Comparison of ENCODE assay signal across 1 cellular context in the genomic region with DNA sequence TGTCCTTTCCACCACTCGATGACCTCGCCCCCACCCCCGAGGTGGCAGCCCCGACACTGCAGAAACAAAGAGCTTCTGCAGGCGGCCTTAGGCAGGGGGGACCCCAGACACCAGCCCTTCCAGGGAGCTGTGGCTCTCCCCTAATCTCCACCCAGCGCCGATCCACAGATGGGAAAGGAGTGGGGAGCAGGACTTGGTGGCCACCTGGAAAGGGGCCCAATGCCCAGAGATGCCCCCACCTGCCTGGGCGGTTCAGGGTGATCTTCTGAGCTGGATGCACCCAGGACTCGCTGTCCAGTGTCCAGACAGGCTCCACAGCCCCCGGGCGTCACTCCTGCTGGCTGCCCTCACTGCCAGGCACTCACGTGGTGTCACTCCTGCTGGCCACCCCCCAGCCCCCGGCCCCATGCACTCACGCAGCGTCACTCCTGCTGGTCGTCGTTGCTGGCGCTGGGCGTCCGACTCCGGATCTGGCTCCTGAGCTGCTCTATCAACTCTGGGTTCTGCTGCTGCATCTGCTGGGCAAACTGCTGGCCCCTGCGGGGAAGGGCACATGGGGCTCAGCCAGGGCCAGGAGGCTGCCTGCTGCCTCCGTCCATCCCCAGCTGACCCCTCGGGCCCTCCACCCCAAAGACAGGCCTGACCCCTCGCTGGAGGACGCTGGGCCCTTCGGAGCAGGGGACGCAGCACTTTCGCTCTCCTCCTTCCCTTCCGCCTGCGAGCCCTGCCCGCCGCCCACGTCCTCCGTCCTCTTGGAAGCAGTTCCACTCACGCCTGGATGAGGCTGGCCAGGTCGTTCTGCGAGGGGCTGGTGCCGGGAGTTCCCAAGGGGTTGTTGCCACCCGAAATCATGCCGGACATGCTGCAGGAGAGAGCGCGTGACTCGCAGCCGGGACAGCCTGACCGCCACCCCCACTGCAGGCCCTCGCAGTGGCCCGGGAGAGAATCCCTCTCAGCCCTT.
A peak's percentile ranks its signal among the peaks of the same experiment; 100 is the strongest.
TF ChIP-seq lines count a peak whose summit lies in the region.

No MANE protein-coding gene starts in this region.

TF ChIP-seq in HepG2, 621 proteins besides CTCF, POLR2A, EP300 and RAD21:
- TF ChIP-seq ARNTL (CRISPR knock-in tag; IDR thresholded peaks at IDR 0.05) (no peak), STAT5B (CRISPR knock-in tag; IDR thresholded peaks at IDR 0.05) (no peak), MEIS1 (CRISPR knock-in tag; IDR thresholded peaks at IDR 0.05; ENCODE audit: borderline replicate concordance) (no peak), CBX2 (IDR thresholded peaks at IDR 0.05; ENCODE audit: low read depth, low read length) (no peak), CBX2 (CRISPR knock-in tag; IDR thresholded peaks at IDR 0.05; ENCODE audit: low read depth) (no peak), RBM22 (optimal IDR thresholded peaks at IDR 0.05; ENCODE audit: low read length) (peak; percentile 10)
- TF ChIP-seq, protein P1, sequence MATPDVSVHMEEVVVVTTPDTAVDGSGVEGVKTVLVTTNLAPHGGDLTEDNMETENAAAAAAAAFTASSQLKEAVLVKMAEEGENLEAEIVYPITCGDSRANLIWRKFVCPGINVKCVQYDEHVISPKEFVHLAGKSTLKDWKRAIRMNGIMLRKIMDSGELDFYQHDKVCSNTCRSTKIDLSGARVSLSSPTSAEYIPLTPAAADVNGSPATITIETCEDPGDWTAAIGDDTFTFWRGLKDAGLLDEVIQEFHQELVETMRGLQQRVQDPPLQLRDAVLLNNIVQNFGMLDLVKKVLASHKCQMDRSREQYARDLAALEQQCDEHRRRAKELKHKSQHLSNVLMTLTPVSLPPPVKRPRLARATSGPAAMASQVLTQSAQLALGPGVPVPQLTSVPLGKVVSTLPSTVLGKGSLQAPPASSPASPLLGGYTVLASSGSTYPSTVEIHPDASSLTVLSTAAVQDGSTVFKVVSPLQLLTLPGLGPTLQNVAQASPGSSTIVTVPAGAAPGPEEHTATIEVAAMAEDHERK (CRISPR knock-in tag; IDR thresholded peaks at IDR 0.05; ENCODE audit: low read depth), result no peak
- TF ChIP-seq, protein P2, sequence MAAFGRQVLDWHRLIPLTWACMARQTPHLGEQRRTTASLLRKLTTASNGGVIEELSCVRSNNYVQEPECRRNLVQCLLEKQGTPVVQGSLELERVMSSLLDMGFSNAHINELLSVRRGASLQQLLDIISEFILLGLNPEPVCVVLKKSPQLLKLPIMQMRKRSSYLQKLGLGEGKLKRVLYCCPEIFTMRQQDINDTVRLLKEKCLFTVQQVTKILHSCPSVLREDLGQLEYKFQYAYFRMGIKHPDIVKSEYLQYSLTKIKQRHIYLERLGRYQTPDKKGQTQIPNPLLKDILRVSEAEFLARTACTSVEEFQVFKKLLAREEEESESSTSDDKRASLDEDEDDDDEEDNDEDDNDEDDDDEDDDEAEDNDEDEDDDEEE (CRISPR knock-in tag; IDR thresholded peaks at IDR 0.05), result no peak
- TF ChIP-seq, protein P3, sequence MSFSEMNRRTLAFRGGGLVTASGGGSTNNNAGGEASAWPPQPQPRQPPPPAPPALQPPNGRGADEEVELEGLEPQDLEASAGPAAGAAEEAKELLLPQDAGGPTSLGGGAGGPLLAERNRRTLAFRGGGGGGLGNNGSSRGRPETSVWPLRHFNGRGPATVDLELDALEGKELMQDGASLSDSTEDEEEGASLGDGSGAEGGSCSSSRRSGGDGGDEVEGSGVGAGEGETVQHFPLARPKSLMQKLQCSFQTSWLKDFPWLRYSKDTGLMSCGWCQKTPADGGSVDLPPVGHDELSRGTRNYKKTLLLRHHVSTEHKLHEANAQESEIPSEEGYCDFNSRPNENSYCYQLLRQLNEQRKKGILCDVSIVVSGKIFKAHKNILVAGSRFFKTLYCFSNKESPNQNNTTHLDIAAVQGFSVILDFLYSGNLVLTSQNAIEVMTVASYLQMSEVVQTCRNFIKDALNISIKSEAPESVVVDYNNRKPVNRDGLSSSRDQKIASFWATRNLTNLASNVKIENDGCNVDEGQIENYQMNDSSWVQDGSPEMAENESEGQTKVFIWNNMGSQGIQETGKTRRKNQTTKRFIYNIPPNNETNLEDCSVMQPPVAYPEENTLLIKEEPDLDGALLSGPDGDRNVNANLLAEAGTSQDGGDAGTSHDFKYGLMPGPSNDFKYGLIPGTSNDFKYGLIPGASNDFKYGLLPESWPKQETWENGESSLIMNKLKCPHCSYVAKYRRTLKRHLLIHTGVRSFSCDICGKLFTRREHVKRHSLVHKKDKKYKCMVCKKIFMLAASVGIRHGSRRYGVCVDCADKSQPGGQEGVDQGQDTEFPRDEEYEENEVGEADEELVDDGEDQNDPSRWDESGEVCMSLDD (CRISPR knock-in tag; IDR thresholded peaks at IDR 0.05; ENCODE audit: borderline replicate concordance), result no peak
TF ChIP-seq in HepG2: peak in this region for 1.
